In genomic region chr19:47414469-47414868, GRCh38 we compare ENCODE assay signal across 9 cellular contexts. TPM values are rescaled to one million over a fixed set of nuclear protein-coding genes. Genes with fewer than 3 reads are reported as not detected.
DNase-seq lines count a peak whose midpoint lies in the region; ATAC-seq and TF ChIP-seq lines count a peak whose summit lies in the region.
"Had no signal": no experiment of that assay in that cellular context is flagged by ENCODE, and none has a peak within 500 bp of the region (broad histone marks: within the 10 kb centered on the region; RNA-seq: fewer than 3 reads in every experiment).

No MANE protein-coding gene starts in this region.

- peaks cover 78% of the 10 kb centered on the region for H3K27me3 ChIP-seq in MG63
- peaks cover 0 to 18% (median 0%) of the 10 kb centered on the region in 3 experiments for H3K27me3 ChIP-seq in neuronal stem cell (ENCODE audit: control insufficient read depth in 3 of 3, insufficient read depth in 3 of 3, low read depth in 1 of 3, low read length in 3 of 3)
- peaks cover 12% of the 10 kb centered on the region for H3K27me3 ChIP-seq in CD4-positive, alpha-beta memory T cell (ENCODE audit: insufficient read depth, low read length)

- H3K4me3 Mint-ChIP-seq in activated CD4-positive, alpha-beta T cell treated with anti-CD3 and anti-CD28 coated beads, Interleukin-2, amount 10 ng/mL, durations not matched to agents 24 days and 14 days: no peak overlapping the region
- H3K4me3 Mint-ChIP-seq in stimulated activated memory B cell treated with anti-CD40 and anti-IgM and Interleukin-4, amounts not matched to agents 10 μg/mL and 1 μg/mL and 100 μg/mL, for 72 hours: no peak overlapping the region
- H3K4me3 Mint-ChIP-seq in CD4-positive, alpha-beta memory T cell: peak overlapping the region in 1 of 8 donors; percentile 34

- no peak overlapping the region for H3K18ac ChIP-seq in neuronal stem cell (ENCODE audit: low read length)

- H2AK5ac ChIP-seq in neuronal stem cell (ENCODE audit: low read depth, low read length): peak overlapping the region; percentile 21

- no peak overlapping the region for H2AFZ ChIP-seq in neuronal stem cell (ENCODE audit: low read length)

- DNase-seq in GM12865 (ENCODE audit: low read depth) (peak; percentile 38), MG63 (peak; percentile 51), choroid plexus epithelial cell (ENCODE audit: low read depth) (no peak), neuronal stem cell (ENCODE audit: low spot score) (no peak)
- DNase-seq in activated CD4-positive, alpha-beta T cell treated with anti-CD3 and anti-CD28 coated beads, Interleukin-2, amount 10 ng/mL, durations not matched to agents 24 days and 14 days: no peak
- no peak for DNase-seq in CD4-positive, alpha-beta memory T cell

- H3K27ac ChIP-seq in neuronal stem cell (replicated peaks; ENCODE audit: low read length): no peak overlapping the region
- H3K27ac ChIP-seq in CD4-positive, alpha-beta memory T cell (ENCODE audit: low read depth, low read length): no peak overlapping the region

- no peak overlapping the region for H3K4me2 ChIP-seq in neuronal stem cell (ENCODE audit: insufficient read depth, low read length, poor library complexity, severe bottlenecking)

- H3K9ac ChIP-seq in neuronal stem cell (ENCODE audit: low read depth, low read length, poor library complexity): peak overlapping the region; percentile 60

- peak overlapping the region; percentile 21 for H3K14ac ChIP-seq in neuronal stem cell (ENCODE audit: low read length)

- H3K9me3 Mint-ChIP-seq in activated CD4-positive, alpha-beta T cell treated with anti-CD3 and anti-CD28 coated beads, Interleukin-2, amount 10 ng/mL, durations not matched to agents 24 days and 14 days: no peaks in the 10 kb centered on the region
- no peaks in the 10 kb centered on the region for H3K9me3 Mint-ChIP-seq in stimulated activated memory B cell treated with anti-CD40 and anti-IgM and Interleukin-4, amounts not matched to agents 10 μg/mL and 1 μg/mL and 100 μg/mL, for 72 hours
- H3K9me3 Mint-ChIP-seq in CD4-positive, alpha-beta memory T cell: no peaks in the 10 kb centered on the region
- H3K9me3 Mint-ChIP-seq: brain had no signal

- peak overlapping the region; percentile 73 for H2BK12ac ChIP-seq in neuronal stem cell (ENCODE audit: low read length)

- peaks cover 9% of the 10 kb centered on the region for H3K79me1 ChIP-seq in neuronal stem cell (ENCODE audit: low read depth, low read length)

- intact Hi-C loops in activated CD4-positive, alpha-beta T cell treated with anti-CD3 and anti-CD28 coated beads, Interleukin-2, amount 10 ng/mL, durations not matched to agents 24 days and 14 days (cut with micrococcal nuclease): no loop called here
- intact Hi-C loops in CD4-positive, alpha-beta memory T cell (cut with micrococcal nuclease): no loop called here

- H3K27me3 Mint-ChIP-seq in activated CD4-positive, alpha-beta T cell treated with anti-CD3 and anti-CD28 coated beads, Interleukin-2, amount 10 ng/mL, durations not matched to agents 24 days and 14 days: peaks cover 39% of the 10 kb centered on the region
- peaks cover 67% of the 10 kb centered on the region for H3K27me3 Mint-ChIP-seq in stimulated activated memory B cell treated with anti-CD40 and anti-IgM and Interleukin-4, amounts not matched to agents 10 μg/mL and 1 μg/mL and 100 μg/mL, for 72 hours
- peaks cover 24 to 32% of the 10 kb centered on the region in 2 donors for H3K27me3 Mint-ChIP-seq in CD4-positive, alpha-beta memory T cell

- H3K4me3 ChIP-seq in GM12865 (ENCODE audit: low read depth, low read length): no peak overlapping the region
- no peak overlapping the region for H3K4me3 ChIP-seq in MG63
- no peak overlapping the region for H3K4me3 ChIP-seq in choroid plexus epithelial cell (ENCODE audit: low read depth, low read length)
- no peak overlapping the region for H3K4me3 ChIP-seq in neuronal stem cell (ENCODE audit: low read length in 2 of 2)
- H3K4me3 ChIP-seq in CD4-positive, alpha-beta memory T cell (ENCODE audit: low read length in 2 of 2): no peak overlapping the region

- H3K9me3 ChIP-seq in MG63: no peaks in the 10 kb centered on the region
- H3K9me3 ChIP-seq in neuronal stem cell (replicated peaks in 1 of 2; ENCODE audit: control insufficient read depth in 2 of 2, insufficient read depth in 1 of 2, low read depth in 1 of 2, low read length in 2 of 2): peaks cover 0 to 2% of the 10 kb centered on the region in 2 donors
- H3K9me3 ChIP-seq in CD4-positive, alpha-beta memory T cell (ENCODE audit: control insufficient read depth in 1 of 2, low read length in 2 of 2): no peaks in the 10 kb centered on the region

- H3K4me1 ChIP-seq in neuronal stem cell (ENCODE audit: control insufficient read depth in 2 of 2, insufficient read depth in 1 of 2, low read depth in 1 of 2, low read length in 2 of 2): peaks cover 9 to 12% of the 10 kb centered on the region in 2 donors
- peaks cover 18% of the 10 kb centered on the region for H3K4me1 ChIP-seq in CD4-positive, alpha-beta memory T cell (ENCODE audit: insufficient read depth, low read length)

- no peak overlapping the region for H3K4ac ChIP-seq in neuronal stem cell (ENCODE audit: low read length)

- no peaks in the 10 kb centered on the region for H3K36me3 ChIP-seq in MG63
- H3K36me3 ChIP-seq in neuronal stem cell (replicated peaks in 1 of 2; ENCODE audit: control insufficient read depth in 2 of 2, insufficient read depth in 2 of 2, low read length in 2 of 2): peaks cover 12 to 36% of the 10 kb centered on the region in 2 donors
- no peaks in the 10 kb centered on the region for H3K36me3 ChIP-seq in CD4-positive, alpha-beta memory T cell (ENCODE audit: insufficient read depth, low read length)

- no peak overlapping the region for H2BK5ac ChIP-seq in neuronal stem cell (ENCODE audit: low read length)

- H2BK15ac ChIP-seq in neuronal stem cell (ENCODE audit: low read length): no peak overlapping the region

- no CpG with 5 or more reads among the region's 21 CpGs for WGBS in neuronal stem cell (ENCODE audit: extremely low coverage in 2 of 2, insufficient read length in 2 of 2, insufficient replicate concordance in 1 of 2), 2 donors

- no peak overlapping the region for H4K91ac ChIP-seq in neuronal stem cell (ENCODE audit: low read depth, low read length, poor library complexity)

- H3K27ac Mint-ChIP-seq in activated CD4-positive, alpha-beta T cell treated with anti-CD3 and anti-CD28 coated beads, Interleukin-2, amount 10 ng/mL, durations not matched to agents 24 days and 14 days: no peak overlapping the region
- no peak overlapping the region for H3K27ac Mint-ChIP-seq in stimulated activated memory B cell treated with anti-CD40 and anti-IgM and Interleukin-4, amounts not matched to agents 10 μg/mL and 1 μg/mL and 100 μg/mL, for 72 hours
- H3K27ac Mint-ChIP-seq in CD4-positive, alpha-beta memory T cell: no peak overlapping the region

- POLR2A ChIA-PET in CD4-positive, alpha-beta memory T cell (lab: Charles Lee; ENCODE audit: partially characterized antibody): no interaction called here

- peaks cover 16% of the 10 kb centered on the region for H3K4me1 Mint-ChIP-seq in activated CD4-positive, alpha-beta T cell treated with anti-CD3 and anti-CD28 coated beads, Interleukin-2, amount 10 ng/mL, durations not matched to agents 24 days and 14 days
- peaks cover 26% of the 10 kb centered on the region for H3K4me1 Mint-ChIP-seq in stimulated activated memory B cell treated with anti-CD40 and anti-IgM and Interleukin-4, amounts not matched to agents 10 μg/mL and 1 μg/mL and 100 μg/mL, for 72 hours
- peaks cover 12 to 21% (median 14%) of the 10 kb centered on the region in 4 donors for H3K4me1 Mint-ChIP-seq in CD4-positive, alpha-beta memory T cell

- H4K8ac ChIP-seq in neuronal stem cell (ENCODE audit: low read depth, low read length): peak overlapping the region; percentile 96

- ATAC-seq in stimulated activated memory B cell treated with anti-CD40 and anti-IgM and Interleukin-4, amounts not matched to agents 10 μg/mL and 1 μg/mL and 100 μg/mL, for 72 hours: no peak

- TF ChIP-seq CTCF in GM12865 (IDR thresholded peaks at IDR 0.05; ENCODE audit: insufficient read depth, low read depth, low read length, missing control alignments) (peak; percentile 20), choroid plexus epithelial cell (conservative IDR thresholded peaks at IDR 0.05; ENCODE audit: low read depth, low read length) (peak; percentile 44)

- H3K36me3 Mint-ChIP-seq in activated CD4-positive, alpha-beta T cell treated with anti-CD3 and anti-CD28 coated beads, Interleukin-2, amount 10 ng/mL, durations not matched to agents 24 days and 14 days (ENCODE audit: low read depth): no peaks in the 10 kb centered on the region
- no peaks in the 10 kb centered on the region for H3K36me3 Mint-ChIP-seq in stimulated activated memory B cell treated with anti-CD40 and anti-IgM and Interleukin-4, amounts not matched to agents 10 μg/mL and 1 μg/mL and 100 μg/mL, for 72 hours
- no peaks in the 10 kb centered on the region for H3K36me3 Mint-ChIP-seq in CD4-positive, alpha-beta memory T cell

- CTCF ChIA-PET in CD4-positive, alpha-beta memory T cell (lab: Charles Lee; ENCODE audit: partially characterized antibody): no interaction called here

- H3K23ac ChIP-seq in neuronal stem cell (ENCODE audit: low read depth, low read length, poor library complexity): peak overlapping the region; percentile 73

- H2BK120ac ChIP-seq in neuronal stem cell (ENCODE audit: low read depth, low read length): no peak overlapping the region

RNA-seq across cellular contexts. Expression of gene MEIS3, which starts 4.9 kb away (rescaled TPM):
- total RNA-seq in MG63 (2014; rRNA removed; shearing (Covaris generic); ENCODE audit: low replicate concordance): 0.56 TPM in 1 of 2 replicates, not detected in the other
- 110 TPM for polyA plus RNA-seq in neuronal stem cell (2013, experiment 1 of 2)
- 102 TPM for polyA plus RNA-seq in neuronal stem cell (2013, experiment 2 of 2)
- total RNA-seq in activated CD4-positive, alpha-beta T cell treated with anti-CD3 and anti-CD28 coated beads, Interleukin-2, amount 10 ng/mL, durations not matched to agents 24 days and 14 days: not detected in 2 replicates
- under 1 TPM in 1 of 2 experiments, not detected in 1; 0.35 TPM for total RNA-seq in CD4-positive, alpha-beta memory T cell
- polyA plus RNA-seq in CD4-positive, alpha-beta memory T cell: under 1 TPM in 1 of 2 donors, not detected in 1; 0.71 TPM
- total RNA-seq: activated CD8-positive, alpha-beta memory T cell treated with anti-CD3 and anti-CD28 coated beads for 36 hours had no signal

RNA-seq across cellular contexts. Expression of gene SLC8A2, which starts 57.2 kb away (rescaled TPM):
- total RNA-seq in MG63 (2014; rRNA removed; shearing (Covaris generic); ENCODE audit: low replicate concordance): not detected in 2 replicates
- polyA plus RNA-seq in neuronal stem cell (2013, experiment 1 of 2): 4.7 TPM
- polyA plus RNA-seq in neuronal stem cell (2013, experiment 2 of 2): 5.5 TPM
- 0.05 TPM in 1 of 2 replicates, not detected in the other for total RNA-seq in activated CD4-positive, alpha-beta T cell treated with anti-CD3 and anti-CD28 coated beads, Interleukin-2, amount 10 ng/mL, durations not matched to agents 24 days and 14 days
- not detected for total RNA-seq in CD4-positive, alpha-beta memory T cell
- not detected for polyA plus RNA-seq in CD4-positive, alpha-beta memory T cell
- total RNA-seq: activated CD8-positive, alpha-beta memory T cell treated with anti-CD3 and anti-CD28 coated beads for 36 hours had no signal

Comparison
In these comparisons a context has a peak if more than half of its experiments do, and no peak if none do; other contexts are left out.
1. DNase-seq: peak in GM12865 (single experiment) and MG63 (single experiment); none in choroid plexus epithelial cell (single experiment), neuronal stem cell (single experiment), activated CD4-positive, alpha-beta T cell treated with anti-CD3 and anti-CD28 coated beads, Interleukin-2, amount 10 ng/mL, durations not matched to agents 24 days and 14 days (single experiment) and CD4-positive, alpha-beta memory T cell (0 of 5).